In genomic region chr19:42115705-42116104, GRCh38 we compare ENCODE assay signal across 24 cellular contexts. TPM values are rescaled to one million over a fixed set of nuclear protein-coding genes. Genes with fewer than 3 reads are reported as not detected.
A peak's percentile ranks its signal among the peaks of the same experiment; 100 is the strongest.
DNase-seq lines count a peak whose midpoint lies in the region; ATAC-seq and TF ChIP-seq lines count a peak whose summit lies in the region.
"Had no signal": no experiment of that assay in that cellular context is flagged by ENCODE, and none has a peak within 500 bp of the region (broad histone marks: within the 10 kb centered on the region; RNA-seq: fewer than 3 reads in every experiment).

No MANE protein-coding gene starts in this region.

- POLR2A ChIA-PET in activated CD4-positive, alpha-beta T cell treated with anti-CD3 and anti-CD28 coated beads for 36 hours (lab: Charles Lee), result no interaction called here
- POLR2A ChIA-PET in MCF 10A (lab: Yijun Ruan, JAX), result interaction anchor here (2.6 kb wide), 1 partner anchor 13 kb away, joined by 12 read pairs; no protein-coding TSS in a partner anchor

- H3K9me3 ChIP-seq in neural progenitor cell (ENCODE audit: low read depth) (no peaks in the 10 kb centered on the region), BE2C (no peaks in the 10 kb centered on the region)
- H3K9me3 ChIP-seq: mucosa of descending colon, uterus had no signal

- no TSS peak for BruUV-seq in MCF 10A (replicated peaks; lab: Mats Ljungman, UMichigan)

- no peaks in the 10 kb centered on the region for H3F3A ChIP-seq in neural progenitor cell (ENCODE audit: low read depth)

- no peak overlapping the region for H3K4me2 ChIP-seq in neural progenitor cell
- H3K4me2 ChIP-seq: hepatocyte had no signal

- no peaks in the 10 kb centered on the region for H3K27me3 Mint-ChIP-seq in activated CD4-positive, alpha-beta T cell treated with anti-CD3 and anti-CD28 coated beads for 36 hours
- H3K27me3 Mint-ChIP-seq in activated T-helper 2 cell treated with anti-CD3 and anti-CD28 coated beads, Interferon-gamma antibody, Interleukin-2, Interleukin-4, amounts not matched to agents 10 μg/mL and 5 μg/mL and 100 μg/mL, durations not matched to agents 14 hours and 24 hours and 36 hours (ENCODE audit: low read depth), result no peaks in the 10 kb centered on the region
- H3K27me3 Mint-ChIP-seq in neural progenitor cell (ENCODE audit: insufficient read depth, low read depth) (peaks cover 8% of the 10 kb centered on the region), MCF 10A (ENCODE audit: insufficient read depth, unreplicated experiment) (no peaks in the 10 kb centered on the region)

- H3K9me3 Mint-ChIP-seq in activated CD4-positive, alpha-beta T cell treated with anti-CD3 and anti-CD28 coated beads for 36 hours (ENCODE audit: low read depth), result no peaks in the 10 kb centered on the region
- H3K9me3 Mint-ChIP-seq in activated T-helper 2 cell treated with anti-CD3 and anti-CD28 coated beads, Interferon-gamma antibody, Interleukin-2, Interleukin-4, amounts not matched to agents 10 μg/mL and 5 μg/mL and 100 μg/mL, durations not matched to agents 14 hours and 24 hours and 36 hours, result no peaks in the 10 kb centered on the region
- H3K9me3 Mint-ChIP-seq in neural progenitor cell (no peaks in the 10 kb centered on the region), MCF 10A (ENCODE audit: unreplicated experiment) (peaks cover 6% of the 10 kb centered on the region)

- H2AFZ ChIP-seq in neural progenitor cell (replicated peaks), result no peak overlapping the region
- H2AFZ ChIP-seq: hepatocyte had no signal

- no peak for DNase-seq in activated CD4-positive, alpha-beta T cell treated with anti-CD3 and anti-CD28 coated beads for 36 hours
- DNase-seq in activated CD4-positive, alpha-beta T cell treated with anti-CD3 and anti-CD28 coated beads for 1 hour, result no peak
- peak; percentile 8 for DNase-seq in NCI-H526 treated with DMSO at 0.1 percent for 48 hours (lab: John Stamatoyannopoulos, UW)
- DNase-seq in activated T-helper 2 cell treated with anti-CD3 and anti-CD28 coated beads, Interferon-gamma antibody, Interleukin-2, Interleukin-4, amounts not matched to agents 10 μg/mL and 5 μg/mL and 100 μg/mL, durations not matched to agents 14 hours and 24 hours and 36 hours (ENCODE audit: low spot score), result no peak
- DNase-seq in neural progenitor cell (ENCODE audit: low spot score), result no peak
- DNase-seq in MCF 10A (ENCODE audit: unreplicated experiment), result no peak
- DNase-seq in BE2C, result no peak
- DNase-seq in pons (ENCODE audit: low spot score), result no peak
- DNase-seq: activated CD4-positive, alpha-beta T cell treated with anti-CD3 and anti-CD28 coated beads for 48 hours; activated CD8-positive, alpha-beta memory T cell treated with anti-CD3 and anti-CD28 coated beads, Interleukin-2, amount 50 U/mL, for 4 hours; aorta; Kasumi-1; left ventricle myocardium superior; mucosa of descending colon; NCI-H1105; NCI-H2081 treated with DMSO at 0.1 percent for 48 hours; NCI-H510A treated with DMSO at 0.1 percent for 48 hours; nucleus accumbens; stimulated activated CD4-positive, alpha-beta T cell treated with anti-CD3 and anti-CD28 coated beads, Interleukin-12 subunit alpha, Interleukin-12 subunit beta, amount 100 ng/mL, for 4 hours; stimulated activated CD8-positive, alpha-beta memory T cell treated with anti-CD3 and anti-CD28 coated beads, Interleukin-4, amount 100 ng/mL, for 48 hours; uterus had no signal

- H3K4me3 ChIP-seq in neural progenitor cell (no peak overlapping the region), BE2C (ENCODE audit: low read depth, low read length) (no peak overlapping the region)
- H3K4me3 ChIP-seq: hepatocyte, mucosa of descending colon, uterus had no signal

- H3K36me3 ChIP-seq in neural progenitor cell (no peaks in the 10 kb centered on the region), BE2C (no peaks in the 10 kb centered on the region)
- H3K36me3 ChIP-seq: uterus had no signal

- H3K4me1 ChIP-seq in neural progenitor cell (no peaks in the 10 kb centered on the region), BE2C (peaks cover 14% of the 10 kb centered on the region)
- H3K4me1 ChIP-seq: uterus had no signal

- no peaks in the 10 kb centered on the region for H3K27me3 ChIP-seq in neural progenitor cell
- no peaks in the 10 kb centered on the region for H3K27me3 ChIP-seq in BE2C
- H3K27me3 ChIP-seq: hepatocyte, uterus had no signal

- no peak overlapping the region for H3K4me3 Mint-ChIP-seq in activated CD4-positive, alpha-beta T cell treated with anti-CD3 and anti-CD28 coated beads for 36 hours
- no peak overlapping the region for H3K4me3 Mint-ChIP-seq in activated T-helper 2 cell treated with anti-CD3 and anti-CD28 coated beads, Interferon-gamma antibody, Interleukin-2, Interleukin-4, amounts not matched to agents 10 μg/mL and 5 μg/mL and 100 μg/mL, durations not matched to agents 14 hours and 24 hours and 36 hours (ENCODE audit: low read depth)
- H3K4me3 Mint-ChIP-seq in neural progenitor cell, result peak overlapping the region; percentile 5
- no peak overlapping the region for H3K4me3 Mint-ChIP-seq in MCF 10A (ENCODE audit: unreplicated experiment)

- H3K27ac ChIP-seq in neural progenitor cell, result no peak overlapping the region
- H3K27ac ChIP-seq: hepatocyte, uterus had no signal

- H4K20me1 ChIP-seq in neural progenitor cell (ENCODE audit: low read depth), result no peaks in the 10 kb centered on the region

- CTCF ChIA-PET in activated CD4-positive, alpha-beta T cell treated with anti-CD3 and anti-CD28 coated beads for 36 hours (lab: Charles Lee), result interaction anchor here (0.5 to 4.6 kb wide), 5 partner anchors 17 to 248 kb away, joined by 3 to 20 read pairs (median 4); partner anchors contain the start of gene POU2F2
- CTCF ChIA-PET in MCF 10A (lab: Yijun Ruan, JAX), result interaction anchor here (0.5 to 2.5 kb wide), 6 partner anchors 9 to 164 kb away, joined by 3 to 13 read pairs (median 6); partner anchors contain the start of gene POU2F2

- ATAC-seq in activated CD4-positive, alpha-beta T cell treated with anti-CD3 and anti-CD28 coated beads for 36 hours, result no peak
- ATAC-seq: left ventricle myocardium superior, mucosa of descending colon had no signal

- H3K79me2 ChIP-seq in neural progenitor cell (ENCODE audit: low read depth), result no peaks in the 10 kb centered on the region
- H3K79me2 ChIP-seq: hepatocyte had no signal

- H3K27ac Mint-ChIP-seq in activated CD4-positive, alpha-beta T cell treated with anti-CD3 and anti-CD28 coated beads for 36 hours, result peak overlapping the region; percentile 34
- peak overlapping the region; percentile 19 for H3K27ac Mint-ChIP-seq in activated T-helper 2 cell treated with anti-CD3 and anti-CD28 coated beads, Interferon-gamma antibody, Interleukin-2, Interleukin-4, amounts not matched to agents 10 μg/mL and 5 μg/mL and 100 μg/mL, durations not matched to agents 14 hours and 24 hours and 36 hours
- H3K27ac Mint-ChIP-seq in neural progenitor cell, result no peak overlapping the region
- H3K27ac Mint-ChIP-seq in MCF 10A (ENCODE audit: low read depth, unreplicated experiment), result no peak overlapping the region

- peaks cover 67% of the 10 kb centered on the region for H3K36me3 Mint-ChIP-seq in activated CD4-positive, alpha-beta T cell treated with anti-CD3 and anti-CD28 coated beads for 36 hours (ENCODE audit: low read depth)
- peaks cover 67% of the 10 kb centered on the region for H3K36me3 Mint-ChIP-seq in activated T-helper 2 cell treated with anti-CD3 and anti-CD28 coated beads, Interferon-gamma antibody, Interleukin-2, Interleukin-4, amounts not matched to agents 10 μg/mL and 5 μg/mL and 100 μg/mL, durations not matched to agents 14 hours and 24 hours and 36 hours (ENCODE audit: low read depth)
- H3K36me3 Mint-ChIP-seq in neural progenitor cell (no peaks in the 10 kb centered on the region), MCF 10A (ENCODE audit: insufficient read depth, unreplicated experiment) (no peaks in the 10 kb centered on the region)

- no peak overlapping the region for H3K9ac ChIP-seq in neural progenitor cell

- peaks cover 51% of the 10 kb centered on the region for H3K4me1 Mint-ChIP-seq in activated CD4-positive, alpha-beta T cell treated with anti-CD3 and anti-CD28 coated beads for 36 hours
- peaks cover 33% of the 10 kb centered on the region for H3K4me1 Mint-ChIP-seq in activated T-helper 2 cell treated with anti-CD3 and anti-CD28 coated beads, Interferon-gamma antibody, Interleukin-2, Interleukin-4, amounts not matched to agents 10 μg/mL and 5 μg/mL and 100 μg/mL, durations not matched to agents 14 hours and 24 hours and 36 hours (ENCODE audit: low read depth)
- H3K4me1 Mint-ChIP-seq in neural progenitor cell (peaks cover 19% of the 10 kb centered on the region), MCF 10A (ENCODE audit: insufficient read depth, unreplicated experiment) (peaks cover 35% of the 10 kb centered on the region)

- intact Hi-C loops in activated CD4-positive, alpha-beta T cell treated with anti-CD3 and anti-CD28 coated beads for 36 hours (cut with DNase I, micrococcal nuclease), result no loop called here
- intact Hi-C loops in activated T-helper 2 cell treated with anti-CD3 and anti-CD28 coated beads, Interferon-gamma antibody, Interleukin-2, Interleukin-4, amounts not matched to agents 10 μg/mL and 5 μg/mL and 100 μg/mL, durations not matched to agents 14 hours and 24 hours and 36 hours (cut with micrococcal nuclease), result no loop called here
- intact Hi-C loops in MCF 10A (cut with micrococcal nuclease), result no loop called here

- TF ChIP-seq CTCF in neural progenitor cell (IDR thresholded peaks at IDR 0.05) (no peak), MCF 10A (IDR thresholded peaks at IDR 0.05; ENCODE audit: unreplicated experiment) (no peak), BE2C (IDR thresholded peaks at IDR 0.05; ENCODE audit: low read depth, low read length) (no peak)

RNA-seq across cellular contexts. Expression of gene POU2F2, which starts 16.5 kb away (rescaled TPM):
- 10 to 100 TPM; 43.6 to 62.8 TPM for total RNA-seq in activated CD4-positive, alpha-beta T cell treated with anti-CD3 and anti-CD28 coated beads for 36 hours
- 48.6 and 49.5 TPM in 2 replicates for total RNA-seq in activated T-helper 2 cell treated with anti-CD3 and anti-CD28 coated beads, Interferon-gamma antibody, Interleukin-2, Interleukin-4, amounts not matched to agents 10 μg/mL and 5 μg/mL and 100 μg/mL, durations not matched to agents 14 hours and 24 hours and 36 hours
- total RNA-seq in neural progenitor cell (ENCODE audit: low replicate concordance) (0.31 and 0.69 TPM in 2 replicates), MCF 10A (2022) (0.49 and 0.70 TPM in 2 replicates)
- polyA plus RNA-seq in BE2C (2012; ENCODE audit: insufficient read depth, insufficient read length, low read depth), result 3.4 TPM
- total RNA-seq: A172, hepatocyte had no signal

RNA-seq across cellular contexts. Expression of gene ZNF574, which starts 39.7 kb away (rescaled TPM):
- 10 to 100 TPM; 10.7 to 14.8 TPM for total RNA-seq in activated CD4-positive, alpha-beta T cell treated with anti-CD3 and anti-CD28 coated beads for 36 hours
- 15.7 and 16.6 TPM in 2 replicates for total RNA-seq in activated T-helper 2 cell treated with anti-CD3 and anti-CD28 coated beads, Interferon-gamma antibody, Interleukin-2, Interleukin-4, amounts not matched to agents 10 μg/mL and 5 μg/mL and 100 μg/mL, durations not matched to agents 14 hours and 24 hours and 36 hours
- total RNA-seq in neural progenitor cell (ENCODE audit: low replicate concordance) (13.4 and 35.6 TPM in 2 replicates), MCF 10A (2022) (12.2 and 13.5 TPM in 2 replicates)
- 63.4 TPM for polyA plus RNA-seq in BE2C (2012; ENCODE audit: insufficient read depth, insufficient read length, low read depth)

RNA-seq across cellular contexts. Expression of gene GRIK5, which starts 45.7 kb away (rescaled TPM):
- total RNA-seq in activated CD4-positive, alpha-beta T cell treated with anti-CD3 and anti-CD28 coated beads for 36 hours, result 1 to 10 TPM; 1.6 to 1.7 TPM
- total RNA-seq in activated T-helper 2 cell treated with anti-CD3 and anti-CD28 coated beads, Interferon-gamma antibody, Interleukin-2, Interleukin-4, amounts not matched to agents 10 μg/mL and 5 μg/mL and 100 μg/mL, durations not matched to agents 14 hours and 24 hours and 36 hours, result 2.4 and 3.3 TPM in 2 replicates
- total RNA-seq in neural progenitor cell (ENCODE audit: low replicate concordance) (5.8 and 19.4 TPM in 2 replicates), MCF 10A (2022) (1.6 and 1.8 TPM in 2 replicates)
- polyA plus RNA-seq in BE2C (2012; ENCODE audit: insufficient read depth, insufficient read length, low read depth), result 29.2 TPM
- total RNA-seq: HT1080 had no signal

Comparison
In these comparisons a context has a peak if more than half of its experiments do, and no peak if none do; other contexts are left out.
1. H3K27ac Mint-ChIP-seq: peak in activated CD4-positive, alpha-beta T cell treated with anti-CD3 and anti-CD28 coated beads for 36 hours (single experiment) and activated T-helper 2 cell treated with anti-CD3 and anti-CD28 coated beads, Interferon-gamma antibody, Interleukin-2, Interleukin-4, amounts not matched to agents 10 μg/mL and 5 μg/mL and 100 μg/mL, durations not matched to agents 14 hours and 24 hours and 36 hours (single experiment); none in neural progenitor cell (single experiment) and MCF 10A (single experiment).
2. RNA of gene POU2F2, which starts 16.5 kb away (total RNA-seq): 43.6 to 62.8 TPM in activated CD4-positive, alpha-beta T cell treated with anti-CD3 and anti-CD28 coated beads for 36 hours and 48.6 to 49.5 TPM in activated T-helper 2 cell treated with anti-CD3 and anti-CD28 coated beads, Interferon-gamma antibody, Interleukin-2, Interleukin-4, amounts not matched to agents 10 μg/mL and 5 μg/mL and 100 μg/mL, durations not matched to agents 14 hours and 24 hours and 36 hours; 0.49 to 0.70 TPM in MCF 10A and 0.31 to 0.69 TPM in neural progenitor cell; every median in the first group is over 10 times any median in the second.